Comparison of ENCODE assay signal across 1 cellular context in the genomic region with DNA sequence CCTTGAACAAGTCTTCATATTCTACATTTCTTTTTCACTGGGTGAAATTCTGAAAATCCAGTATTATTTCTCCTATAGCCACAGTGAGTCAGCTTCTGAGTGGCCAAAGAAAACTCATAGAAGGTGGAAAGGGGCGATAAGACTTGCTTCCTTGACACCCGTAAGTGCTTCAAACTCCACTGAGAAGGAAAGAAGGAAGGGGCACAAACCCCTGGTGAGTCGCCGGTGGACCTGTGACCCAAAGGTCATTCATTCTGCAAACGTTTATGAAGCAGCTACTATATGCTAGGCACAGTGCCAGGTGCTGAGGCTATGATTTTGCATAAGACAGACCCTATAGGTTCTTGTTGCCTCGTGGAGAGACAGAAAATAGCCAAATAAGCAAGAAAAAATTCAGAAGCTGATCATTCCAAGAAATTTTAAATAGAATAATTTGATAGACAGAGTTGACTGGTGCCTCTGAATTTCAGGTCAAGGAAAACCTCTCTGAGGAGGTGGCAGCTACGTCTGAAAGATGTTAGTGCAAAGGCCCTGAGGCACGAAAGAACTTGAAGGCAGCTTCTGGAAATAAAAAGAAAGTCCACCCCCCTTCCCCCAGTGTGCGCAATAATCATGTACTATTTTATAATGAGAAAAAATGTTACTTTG.
A peak's percentile ranks its signal among the peaks of the same experiment; 100 is the strongest.
TF ChIP-seq lines count a peak whose summit lies in the region.

No MANE protein-coding gene starts in this region.

TF ChIP-seq in K562, 482 proteins besides CTCF, POLR2A, EP300 and RAD21 (continued from another document and continues in another):
- TF ChIP-seq CBFB (CRISPR knock-in tag; IDR thresholded peaks at IDR 0.05) (no peak), ELF4 (CRISPR knock-in tag; IDR thresholded peaks at IDR 0.05) (no peak), MAZ (CRISPR knock-in tag; conservative IDR thresholded peaks at IDR 0.05 in 1 of 2, IDR thresholded peaks at IDR 0.05 in 1 of 2) (no peak), ZNF431 (CRISPR knock-in tag; IDR thresholded peaks at IDR 0.05) (no peak), GABPA (tag; conservative IDR thresholded peaks at IDR 0.05; ENCODE audit: low read depth) (no peak), ZNF717 (CRISPR knock-in tag; IDR thresholded peaks at IDR 0.05) (no peak), CXXC5 (CRISPR knock-in tag; IDR thresholded peaks at IDR 0.05) (peak; percentile 36), TCF7L2 (IDR thresholded peaks at IDR 0.05; ENCODE audit: low read depth, low read length) (no peak), ZNF76 (CRISPR knock-in tag; IDR thresholded peaks at IDR 0.05; ENCODE audit: borderline replicate concordance) (no peak), PCBP1 (IDR thresholded peaks at IDR 0.05; ENCODE audit: low read depth, low read length, poor library complexity, severe bottlenecking) (no peak), ZNF24 (IDR thresholded peaks at IDR 0.05) (peak; percentile 86), ZNF384 (IDR thresholded peaks at IDR 0.05; ENCODE audit: low read depth, low read length) (no peak), STAT5A (IDR thresholded peaks at IDR 0.05; ENCODE audit: borderline replicate concordance, low read length) (peak; percentile 58; the same call in 1 of the 2 replicates), KLF16 (IDR thresholded peaks at IDR 0.05) (peak; percentile 29; the same call in 1 of the 2 replicates), HOXB6 (CRISPR knock-in tag; IDR thresholded peaks at IDR 0.05; ENCODE audit: borderline replicate concordance) (no peak), NBN (IDR thresholded peaks at IDR 0.05; ENCODE audit: low read depth) (peak; percentile 54; the same call in 1 of the 2 replicates), ZNF146 (CRISPR knock-in tag; IDR thresholded peaks at IDR 0.05; ENCODE audit: unreplicated experiment) (no peak), ZNF134 (CRISPR knock-in tag; conservative IDR thresholded peaks at IDR 0.05) (no peak), ZNF12 (CRISPR knock-in tag; IDR thresholded peaks at IDR 0.05) (no peak), ZNF77 (CRISPR knock-in tag; IDR thresholded peaks at IDR 0.05) (no peak), OTX1 (CRISPR knock-in tag; IDR thresholded peaks at IDR 0.05) (no peak), NFE2 (IDR thresholded peaks at IDR 0.05; ENCODE audit: low read depth) (peak; percentile 88), CREBBP (IDR thresholded peaks at IDR 0.05; ENCODE audit: low read depth, low read length) (no peak), ZFP30 (CRISPR knock-in tag; IDR thresholded peaks at IDR 0.05; ENCODE audit: borderline replicate concordance) (no peak), TSC22D4 (tag; IDR thresholded peaks at IDR 0.05) (no peak), EWSR1 (IDR thresholded peaks at IDR 0.05; ENCODE audit: borderline replicate concordance, low read depth, partially characterized antibody) (no peak), ZNF212 (CRISPR knock-in tag; IDR thresholded peaks at IDR 0.05) (no peak), SAFB2 (IDR thresholded peaks at IDR 0.05; ENCODE audit: borderline replicate concordance, low read depth, low read length, severe bottlenecking) (no peak), ZKSCAN3 (CRISPR knock-in tag; IDR thresholded peaks at IDR 0.05) (no peak), SMARCA4 (IDR thresholded peaks at IDR 0.05) (peak; percentile 92), ZFP36 (IDR thresholded peaks at IDR 0.05; ENCODE audit: low read depth, low read length, partially characterized antibody) (no peak), KDM1A (IDR thresholded peaks at IDR 0.05) (peak; percentile 75 to 87), ZBTB7A (IDR thresholded peaks at IDR 0.05; ENCODE audit: borderline replicate concordance, control insufficient read depth, low read depth, low read length) (peak; percentile 94; the same call in 1 of the 2 replicates), LEF1 (IDR thresholded peaks at IDR 0.05) (0 out of 2 replicates have a peak, but pooled peaks have one; percentile 52), ILF3 (IDR thresholded peaks at IDR 0.05; ENCODE audit: borderline replicate concordance) (no peak)
- TF ChIP-seq, protein P1, sequence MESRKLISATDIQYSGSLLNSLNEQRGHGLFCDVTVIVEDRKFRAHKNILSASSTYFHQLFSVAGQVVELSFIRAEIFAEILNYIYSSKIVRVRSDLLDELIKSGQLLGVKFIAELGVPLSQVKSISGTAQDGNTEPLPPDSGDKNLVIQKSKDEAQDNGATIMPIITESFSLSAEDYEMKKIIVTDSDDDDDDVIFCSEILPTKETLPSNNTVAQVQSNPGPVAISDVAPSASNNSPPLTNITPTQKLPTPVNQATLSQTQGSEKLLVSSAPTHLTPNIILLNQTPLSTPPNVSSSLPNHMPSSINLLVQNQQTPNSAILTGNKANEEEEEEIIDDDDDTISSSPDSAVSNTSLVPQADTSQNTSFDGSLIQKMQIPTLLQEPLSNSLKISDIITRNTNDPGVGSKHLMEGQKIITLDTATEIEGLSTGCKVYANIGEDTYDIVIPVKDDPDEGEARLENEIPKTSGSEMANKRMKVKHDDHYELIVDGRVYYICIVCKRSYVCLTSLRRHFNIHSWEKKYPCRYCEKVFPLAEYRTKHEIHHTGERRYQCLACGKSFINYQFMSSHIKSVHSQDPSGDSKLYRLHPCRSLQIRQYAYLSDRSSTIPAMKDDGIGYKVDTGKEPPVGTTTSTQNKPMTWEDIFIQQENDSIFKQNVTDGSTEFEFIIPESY (CRISPR knock-in tag; IDR thresholded peaks at IDR 0.05) = no peak
- TF ChIP-seq, protein P2, sequence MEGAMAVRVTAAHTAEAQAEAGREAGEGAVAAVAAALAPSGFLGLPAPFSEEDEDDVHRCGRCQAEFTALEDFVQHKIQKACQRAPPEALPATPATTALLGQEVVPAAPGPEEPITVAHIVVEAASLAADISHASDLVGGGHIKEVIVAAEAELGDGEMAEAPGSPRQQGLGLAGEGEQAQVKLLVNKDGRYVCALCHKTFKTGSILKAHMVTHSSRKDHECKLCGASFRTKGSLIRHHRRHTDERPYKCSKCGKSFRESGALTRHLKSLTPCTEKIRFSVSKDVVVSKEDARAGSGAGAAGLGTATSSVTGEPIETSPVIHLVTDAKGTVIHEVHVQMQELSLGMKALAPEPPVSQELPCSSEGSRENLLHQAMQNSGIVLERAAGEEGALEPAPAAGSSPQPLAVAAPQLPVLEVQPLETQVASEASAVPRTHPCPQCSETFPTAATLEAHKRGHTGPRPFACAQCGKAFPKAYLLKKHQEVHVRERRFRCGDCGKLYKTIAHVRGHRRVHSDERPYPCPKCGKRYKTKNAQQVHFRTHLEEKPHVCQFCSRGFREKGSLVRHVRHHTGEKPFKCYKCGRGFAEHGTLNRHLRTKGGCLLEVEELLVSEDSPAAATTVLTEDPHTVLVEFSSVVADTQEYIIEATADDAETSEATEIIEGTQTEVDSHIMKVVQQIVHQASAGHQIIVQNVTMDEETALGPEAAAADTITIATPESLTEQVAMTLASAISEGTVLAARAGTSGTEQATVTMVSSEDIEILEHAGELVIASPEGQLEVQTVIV (CRISPR knock-in tag; IDR thresholded peaks at IDR 0.05; ENCODE audit: borderline replicate concordance) = no peak
- TF ChIP-seq, protein P3, sequence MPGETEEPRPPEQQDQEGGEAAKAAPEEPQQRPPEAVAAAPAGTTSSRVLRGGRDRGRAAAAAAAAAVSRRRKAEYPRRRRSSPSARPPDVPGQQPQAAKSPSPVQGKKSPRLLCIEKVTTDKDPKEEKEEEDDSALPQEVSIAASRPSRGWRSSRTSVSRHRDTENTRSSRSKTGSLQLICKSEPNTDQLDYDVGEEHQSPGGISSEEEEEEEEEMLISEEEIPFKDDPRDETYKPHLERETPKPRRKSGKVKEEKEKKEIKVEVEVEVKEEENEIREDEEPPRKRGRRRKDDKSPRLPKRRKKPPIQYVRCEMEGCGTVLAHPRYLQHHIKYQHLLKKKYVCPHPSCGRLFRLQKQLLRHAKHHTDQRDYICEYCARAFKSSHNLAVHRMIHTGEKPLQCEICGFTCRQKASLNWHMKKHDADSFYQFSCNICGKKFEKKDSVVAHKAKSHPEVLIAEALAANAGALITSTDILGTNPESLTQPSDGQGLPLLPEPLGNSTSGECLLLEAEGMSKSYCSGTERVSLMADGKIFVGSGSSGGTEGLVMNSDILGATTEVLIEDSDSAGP (CRISPR knock-in tag; IDR thresholded peaks at IDR 0.05) = no peak
- TF ChIP-seq, protein P4, sequence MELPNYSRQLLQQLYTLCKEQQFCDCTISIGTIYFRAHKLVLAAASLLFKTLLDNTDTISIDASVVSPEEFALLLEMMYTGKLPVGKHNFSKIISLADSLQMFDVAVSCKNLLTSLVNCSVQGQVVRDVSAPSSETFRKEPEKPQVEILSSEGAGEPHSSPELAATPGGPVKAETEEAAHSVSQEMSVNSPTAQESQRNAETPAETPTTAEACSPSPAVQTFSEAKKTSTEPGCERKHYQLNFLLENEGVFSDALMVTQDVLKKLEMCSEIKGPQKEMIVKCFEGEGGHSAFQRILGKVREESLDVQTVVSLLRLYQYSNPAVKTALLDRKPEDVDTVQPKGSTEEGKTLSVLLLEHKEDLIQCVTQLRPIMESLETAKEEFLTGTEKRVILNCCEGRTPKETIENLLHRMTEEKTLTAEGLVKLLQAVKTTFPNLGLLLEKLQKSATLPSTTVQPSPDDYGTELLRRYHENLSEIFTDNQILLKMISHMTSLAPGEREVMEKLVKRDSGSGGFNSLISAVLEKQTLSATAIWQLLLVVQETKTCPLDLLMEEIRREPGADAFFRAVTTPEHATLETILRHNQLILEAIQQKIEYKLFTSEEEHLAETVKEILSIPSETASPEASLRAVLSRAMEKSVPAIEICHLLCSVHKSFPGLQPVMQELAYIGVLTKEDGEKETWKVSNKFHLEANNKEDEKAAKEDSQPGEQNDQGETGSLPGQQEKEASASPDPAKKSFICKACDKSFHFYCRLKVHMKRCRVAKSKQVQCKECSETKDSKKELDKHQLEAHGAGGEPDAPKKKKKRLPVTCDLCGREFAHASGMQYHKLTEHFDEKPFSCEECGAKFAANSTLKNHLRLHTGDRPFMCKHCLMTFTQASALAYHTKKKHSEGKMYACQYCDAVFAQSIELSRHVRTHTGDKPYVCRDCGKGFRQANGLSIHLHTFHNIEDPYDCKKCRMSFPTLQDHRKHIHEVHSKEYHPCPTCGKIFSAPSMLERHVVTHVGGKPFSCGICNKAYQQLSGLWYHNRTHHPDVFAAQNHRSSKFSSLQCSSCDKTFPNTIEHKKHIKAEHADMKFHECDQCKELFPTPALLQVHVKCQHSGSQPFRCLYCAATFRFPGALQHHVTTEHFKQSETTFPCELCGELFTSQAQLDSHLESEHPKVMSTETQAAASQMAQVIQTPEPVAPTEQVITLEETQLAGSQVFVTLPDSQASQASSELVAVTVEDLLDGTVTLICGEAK (IDR thresholded peaks at IDR 0.05) = no peak
- TF ChIP-seq, protein P4 (CRISPR knock-in tag; IDR thresholded peaks at IDR 0.05) = no peak
- TF ChIP-seq, protein P5, sequence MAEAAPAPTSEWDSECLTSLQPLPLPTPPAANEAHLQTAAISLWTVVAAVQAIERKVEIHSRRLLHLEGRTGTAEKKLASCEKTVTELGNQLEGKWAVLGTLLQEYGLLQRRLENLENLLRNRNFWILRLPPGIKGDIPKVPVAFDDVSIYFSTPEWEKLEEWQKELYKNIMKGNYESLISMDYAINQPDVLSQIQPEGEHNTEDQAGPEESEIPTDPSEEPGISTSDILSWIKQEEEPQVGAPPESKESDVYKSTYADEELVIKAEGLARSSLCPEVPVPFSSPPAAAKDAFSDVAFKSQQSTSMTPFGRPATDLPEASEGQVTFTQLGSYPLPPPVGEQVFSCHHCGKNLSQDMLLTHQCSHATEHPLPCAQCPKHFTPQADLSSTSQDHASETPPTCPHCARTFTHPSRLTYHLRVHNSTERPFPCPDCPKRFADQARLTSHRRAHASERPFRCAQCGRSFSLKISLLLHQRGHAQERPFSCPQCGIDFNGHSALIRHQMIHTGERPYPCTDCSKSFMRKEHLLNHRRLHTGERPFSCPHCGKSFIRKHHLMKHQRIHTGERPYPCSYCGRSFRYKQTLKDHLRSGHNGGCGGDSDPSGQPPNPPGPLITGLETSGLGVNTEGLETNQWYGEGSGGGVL (CRISPR knock-in tag; IDR thresholded peaks at IDR 0.05) = no peak
- TF ChIP-seq, protein P6, sequence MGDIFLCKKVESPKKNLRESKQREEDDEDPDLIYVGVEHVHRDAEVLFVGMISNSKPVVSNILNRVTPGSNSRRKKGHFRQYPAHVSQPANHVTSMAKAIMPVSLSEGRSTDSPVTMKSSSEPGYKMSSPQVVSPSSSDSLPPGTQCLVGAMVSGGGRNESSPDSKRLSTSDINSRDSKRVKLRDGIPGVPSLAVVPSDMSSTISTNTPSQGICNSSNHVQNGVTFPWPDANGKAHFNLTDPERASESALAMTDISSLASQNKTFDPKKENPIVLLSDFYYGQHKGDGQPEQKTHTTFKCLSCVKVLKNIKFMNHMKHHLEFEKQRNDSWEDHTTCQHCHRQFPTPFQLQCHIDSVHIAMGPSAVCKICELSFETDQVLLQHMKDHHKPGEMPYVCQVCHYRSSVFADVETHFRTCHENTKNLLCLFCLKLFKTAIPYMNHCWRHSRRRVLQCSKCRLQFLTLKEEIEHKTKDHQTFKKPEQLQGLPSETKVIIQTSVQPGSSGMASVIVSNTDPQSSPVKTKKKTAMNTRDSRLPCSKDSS (IDR thresholded peaks at IDR 0.05; ENCODE audit: low read depth, partially characterized antibody) = no peak
